In the genomic region with DNA sequence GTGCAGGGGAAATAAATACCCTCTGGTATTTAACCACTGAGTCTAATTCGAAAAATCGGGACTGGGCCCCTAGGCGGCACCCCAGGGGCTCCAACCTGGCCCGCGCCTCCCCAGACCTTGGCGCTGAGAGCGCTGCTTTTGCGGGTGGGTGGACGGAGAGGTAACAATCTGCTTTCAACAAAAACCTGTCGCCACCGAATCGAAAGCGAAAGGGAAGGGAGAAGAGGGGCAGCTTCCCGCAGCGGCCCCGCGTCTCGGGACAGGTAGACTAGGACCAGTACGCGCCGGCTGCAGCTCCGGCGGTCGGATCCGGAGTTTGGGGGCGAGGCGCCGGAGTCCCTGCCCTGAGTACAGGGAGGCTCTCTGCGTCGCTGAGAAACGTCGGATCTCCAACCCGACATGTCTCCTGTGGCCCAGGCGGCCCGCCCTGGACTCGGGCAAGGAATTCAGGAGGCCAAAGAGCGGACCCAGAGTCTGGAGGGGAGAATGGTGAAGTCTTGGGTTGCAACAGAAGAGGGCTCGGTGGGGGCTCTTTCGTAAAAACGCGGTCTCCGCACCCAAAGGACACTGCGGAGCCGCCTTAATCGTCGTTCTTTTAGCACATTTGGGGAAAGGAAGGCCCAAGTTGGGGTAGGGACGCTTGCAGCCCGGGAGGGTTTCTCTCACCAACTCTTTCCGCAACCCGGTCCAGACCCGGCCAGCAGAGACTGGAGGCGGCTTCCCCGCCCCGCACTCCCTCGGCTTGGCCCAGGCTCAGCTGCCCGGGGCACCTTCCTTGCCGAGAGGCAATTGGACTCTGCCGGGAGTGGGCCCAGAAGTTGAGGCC, we compare ENCODE assay signal across 9 cellular contexts. TPM values are rescaled to one million over a fixed set of nuclear protein-coding genes. Genes with fewer than 3 reads are reported as not detected.
DNase-seq lines count a peak whose midpoint lies in the region; ATAC-seq and TF ChIP-seq lines count a peak whose summit lies in the region.
"Had no signal": no experiment of that assay in that cellular context is flagged by ENCODE, and none has a peak within 500 bp of the region (broad histone marks: within the 10 kb centered on the region; RNA-seq: fewer than 3 reads in every experiment).

No MANE protein-coding gene starts in this region.

- H3K27me3 Mint-ChIP-seq in activated naive CD8-positive, alpha-beta T cell treated with anti-CD3 and anti-CD28 coated beads for 36 hours, result peaks cover 93% of the 10 kb centered on the region
- H3K27me3 Mint-ChIP-seq in stimulated activated naive CD8-positive, alpha-beta T cell treated with anti-CD3 and anti-CD28 coated beads, Interleukin-15, Interleukin-2, amounts not matched to agents 100 ng/mL and 50 ng/mL, for 24 hours, result peaks cover 83% of the 10 kb centered on the region

- no peaks in the 10 kb centered on the region for H4K20me1 ChIP-seq in PC-3 (ENCODE audit: low read length)

- BruUV-seq in PC-3 (replicated peaks; lab: Mats Ljungman, UMichigan), result no TSS peak

- CTCF ChIA-PET in PC-3 (lab: Charles Lee), result no interaction called here

- WGBS in right lobe of liver (ENCODE audit: insufficient coverage, low coverage, low lambda C conversion rate, missing lambda C conversion rate), result 3% methylated on average over 11 of the region's 58 CpGs

- H2AFZ ChIP-seq in PC-3 (ENCODE audit: low read length), result no peak overlapping the region

- DNase-seq in DMS 273 (lab: John Stamatoyannopoulos, UW; ENCODE audit: unreplicated experiment) (peak; percentile 41), DMS 273 treated with DMSO at 0.1 percent for 48 hours (lab: John Stamatoyannopoulos, UW) (no peak), right lobe of liver (peak in 1 of 3 donors; percentile 54), AG20443 (ENCODE audit: low spot score) (no peak), PC-3 (no peak)
- peak; percentile 48 for DNase-seq in activated naive CD8-positive, alpha-beta T cell treated with anti-CD3 and anti-CD28 coated beads for 36 hours

- ATAC-seq in right lobe of liver, result peak; percentile 41 to 78 (median 54)
- ATAC-seq in PC-3, result no peak
- no peak for ATAC-seq in GM21576 (IDR thresholded peaks at IDR 0.05; ENCODE audit: unreplicated experiment)

- peak overlapping the region; percentile 75 for H3K4me3 Mint-ChIP-seq in activated naive CD8-positive, alpha-beta T cell treated with anti-CD3 and anti-CD28 coated beads for 36 hours
- H3K4me3 Mint-ChIP-seq in stimulated activated naive CD8-positive, alpha-beta T cell treated with anti-CD3 and anti-CD28 coated beads, Interleukin-15, Interleukin-2, amounts not matched to agents 100 ng/mL and 50 ng/mL, for 24 hours, result peak overlapping the region; percentile 80

- no peak overlapping the region for H3K4me2 ChIP-seq in PC-3 (ENCODE audit: low read length)

- H3K36me3 Mint-ChIP-seq in activated naive CD8-positive, alpha-beta T cell treated with anti-CD3 and anti-CD28 coated beads for 36 hours, result no peaks in the 10 kb centered on the region
- no peaks in the 10 kb centered on the region for H3K36me3 Mint-ChIP-seq in stimulated activated naive CD8-positive, alpha-beta T cell treated with anti-CD3 and anti-CD28 coated beads, Interleukin-15, Interleukin-2, amounts not matched to agents 100 ng/mL and 50 ng/mL, for 24 hours (ENCODE audit: low read depth)

- no peak for TF ChIP-seq POLR2A in right lobe of liver (IDR thresholded peaks at IDR 0.05)

- H3K27me3 ChIP-seq in right lobe of liver, result peaks cover 0 to 32% of the 10 kb centered on the region in 2 donors
- H3K27me3 ChIP-seq in PC-3 (ENCODE audit: low read length), result peaks cover 26% of the 10 kb centered on the region

- H3K4me3 ChIP-seq in right lobe of liver (peak overlapping the region; percentile 52 to 70 (median 57)), PC-3 (ENCODE audit: low read length) (no peak overlapping the region)

- H3K27ac Mint-ChIP-seq in activated naive CD8-positive, alpha-beta T cell treated with anti-CD3 and anti-CD28 coated beads for 36 hours, result no peak overlapping the region
- no peak overlapping the region for H3K27ac Mint-ChIP-seq in stimulated activated naive CD8-positive, alpha-beta T cell treated with anti-CD3 and anti-CD28 coated beads, Interleukin-15, Interleukin-2, amounts not matched to agents 100 ng/mL and 50 ng/mL, for 24 hours

- H3K9me3 ChIP-seq in right lobe of liver (no peaks in the 10 kb centered on the region), PC-3 (ENCODE audit: low read length) (no peaks in the 10 kb centered on the region)

- H3K79me2 ChIP-seq in PC-3 (ENCODE audit: low read length), result no peaks in the 10 kb centered on the region

- H3F3A ChIP-seq in PC-3 (ENCODE audit: low read length, unreplicated experiment), result no peaks in the 10 kb centered on the region

- no peaks in the 10 kb centered on the region for H3K36me3 ChIP-seq in right lobe of liver
- H3K36me3 ChIP-seq in PC-3 (ENCODE audit: low read depth, low read length), result no peaks in the 10 kb centered on the region

- H3K4me1 ChIP-seq in right lobe of liver (peaks cover 0 to 35% (median 4%) of the 10 kb centered on the region in 4 donors), PC-3 (ENCODE audit: insufficient read depth, low read length) (no peaks in the 10 kb centered on the region)

- H3K4me1 Mint-ChIP-seq in activated naive CD8-positive, alpha-beta T cell treated with anti-CD3 and anti-CD28 coated beads for 36 hours, result peaks cover 26% of the 10 kb centered on the region
- peaks cover 29% of the 10 kb centered on the region for H3K4me1 Mint-ChIP-seq in stimulated activated naive CD8-positive, alpha-beta T cell treated with anti-CD3 and anti-CD28 coated beads, Interleukin-15, Interleukin-2, amounts not matched to agents 100 ng/mL and 50 ng/mL, for 24 hours (ENCODE audit: low read depth)

- H3K9me3 Mint-ChIP-seq in activated naive CD8-positive, alpha-beta T cell treated with anti-CD3 and anti-CD28 coated beads for 36 hours, result no peaks in the 10 kb centered on the region
- no peaks in the 10 kb centered on the region for H3K9me3 Mint-ChIP-seq in stimulated activated naive CD8-positive, alpha-beta T cell treated with anti-CD3 and anti-CD28 coated beads, Interleukin-15, Interleukin-2, amounts not matched to agents 100 ng/mL and 50 ng/mL, for 24 hours

- H3K9me2 ChIP-seq in PC-3 (replicated peaks; ENCODE audit: low read length), result no peaks in the 10 kb centered on the region

- POLR2A ChIA-PET in PC-3 (lab: Charles Lee; ENCODE audit: unreplicated experiment), result no interaction called here

- H3K27ac ChIP-seq in right lobe of liver (no peak overlapping the region), PC-3 (ENCODE audit: low read length) (no peak overlapping the region)
- H3K27ac ChIP-seq: 22Rv1 had no signal

- TF ChIP-seq CTCF in right lobe of liver (IDR thresholded peaks at IDR 0.05) (no peak), PC-3 (conservative IDR thresholded peaks at IDR 0.05; ENCODE audit: low read depth, low read length) (no peak)

- no peak overlapping the region for H3K9ac ChIP-seq in PC-3 (ENCODE audit: low read length)

- intact Hi-C loops in right lobe of liver (cut with DNase I), result no loop called here
- intact Hi-C loops in PC-3 (cut with micrococcal nuclease), result no loop called here

RNA-seq across cellular contexts. Expression of a gene that starts 4.1 kb away (rescaled TPM):
- total RNA-seq in activated naive CD8-positive, alpha-beta T cell treated with anti-CD3 and anti-CD28 coated beads for 36 hours, result not detected
- total RNA-seq in right lobe of liver (not detected), PC-3 (2014; rRNA removed) (not detected in 2 replicates)

Comparison
In these comparisons a context has a peak if more than half of its experiments do, and no peak if none do; other contexts are left out.
1. DNase-seq: peak in DMS 273 (single experiment) and activated naive CD8-positive, alpha-beta T cell treated with anti-CD3 and anti-CD28 coated beads for 36 hours (single experiment); none in DMS 273 treated with DMSO at 0.1 percent for 48 hours (single experiment), AG20443 (single experiment) and PC-3 (single experiment).
2. ATAC-seq: peak in right lobe of liver (4 of 4); none in PC-3 (single experiment) and GM21576 (single experiment).